In the genomic region with DNA sequence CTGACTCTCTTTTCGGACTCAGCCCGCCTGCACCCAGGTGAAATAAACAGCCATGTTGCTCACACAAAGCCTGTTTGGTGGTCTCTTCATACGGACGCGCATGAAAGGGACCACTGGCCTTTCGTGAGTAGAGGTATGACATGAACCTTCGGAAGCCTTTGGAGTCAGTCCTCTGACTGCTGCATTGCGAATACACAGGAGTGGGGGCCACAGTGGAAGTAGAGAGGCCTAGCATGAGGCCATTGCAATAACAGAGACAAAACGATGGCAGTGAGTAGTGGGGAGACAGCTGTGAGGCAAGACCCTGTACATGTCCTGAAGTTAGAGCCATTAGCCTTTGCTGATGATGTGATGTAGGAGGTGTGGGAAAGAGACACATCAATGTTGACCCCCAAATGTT, we compare ENCODE assay signal across 23 cellular contexts.
"Had no signal": no experiment of that assay in that cellular context is flagged by ENCODE, and none has a peak within 500 bp of the region (broad histone marks: within the 10 kb centered on the region; RNA-seq: fewer than 3 reads in every experiment).

No MANE protein-coding gene starts in this region.

- DNase-seq: activated CD4-positive, alpha-beta memory T cell treated with anti-CD3 and anti-CD28 coated beads, Interleukin-2, amount 10 ng/mL, durations not matched to agents 7 days and 5 days; activated CD4-positive, alpha-beta T cell treated with anti-CD3 and anti-CD28 coated beads for 48 hours; activated CD4-positive, CD25-positive, alpha-beta regulatory T cell; activated CD8-positive, alpha-beta memory T cell treated with anti-CD3 and anti-CD28 coated beads, Interleukin-2, amount 10 ng/mL, durations not matched to agents 7 days and 5 days; activated naive CD4-positive, alpha-beta T cell treated with Interleukin-2 at 50 U/mL for 16 hours; activated naive CD8-positive, alpha-beta T cell treated with anti-CD3 and anti-CD28 coated beads, Interleukin-2, amount 10 ng/mL, durations not matched to agents 7 days and 5 days; activated T-cell treated with anti-CD3 and anti-CD28 coated beads, Interleukin-2, amount 50 U/mL, for 1 hour; central memory CD4-positive, alpha-beta T cell; heart left ventricle; occipital lobe; psoas muscle; right cardiac atrium; stimulated activated CD4-positive, alpha-beta T cell treated with anti-CD3 and anti-CD28 coated beads, Interleukin-2, amount 100 ng/mL, for 24 hours; stimulated activated naive CD8-positive, alpha-beta T cell treated with anti-CD3 and anti-CD28 coated beads, Interleukin-15, Interleukin-2, amounts not matched to agents 100 U/mL and 50 U/mL, for 24 hours; substantia nigra; T-helper 1 cell; T-helper 9 cell; tibial artery had no signal

- H3K36me3 ChIP-seq: gastroesophageal sphincter, heart left ventricle, tibial artery had no signal

- H3K9me3 Mint-ChIP-seq: activated CD4-positive, alpha-beta memory T cell treated with anti-CD3 and anti-CD28 coated beads, Interleukin-2, amount 10 ng/mL, durations not matched to agents 7 days and 5 days; activated naive CD8-positive, alpha-beta T cell treated with anti-CD3 and anti-CD28 coated beads, Interleukin-2, amount 10 ng/mL, durations not matched to agents 7 days and 5 days; activated T-helper 2 cell treated with anti-CD3 and anti-CD28 coated beads, Interferon-gamma antibody, Interleukin-2, Interleukin-4, amounts not matched to agents 10 μg/mL and 5 μg/mL and 100 μg/mL, durations not matched to agents 14 hours and 24 hours and 36 hours had no signal

- H3K4me3 ChIP-seq: coronary artery, gastroesophageal sphincter, heart left ventricle, psoas muscle, tibial artery had no signal

- H3K27ac ChIP-seq: coronary artery, gastroesophageal sphincter, heart left ventricle, psoas muscle, tibial artery had no signal

- H3K36me3 Mint-ChIP-seq: activated CD8-positive, alpha-beta memory T cell treated with anti-CD3 and anti-CD28 coated beads, Interleukin-2, amount 10 ng/mL, durations not matched to agents 7 days and 5 days; activated naive CD8-positive, alpha-beta T cell treated with anti-CD3 and anti-CD28 coated beads, Interleukin-2, amount 10 ng/mL, durations not matched to agents 7 days and 5 days had no signal

- H3K27me3 ChIP-seq: gastroesophageal sphincter, heart left ventricle, tibial artery had no signal

- H3K4me1 Mint-ChIP-seq: activated CD4-positive, alpha-beta memory T cell treated with anti-CD3 and anti-CD28 coated beads, Interleukin-2, amount 10 ng/mL, durations not matched to agents 7 days and 5 days; activated CD8-positive, alpha-beta memory T cell treated with anti-CD3 and anti-CD28 coated beads, Interleukin-2, amount 10 ng/mL, durations not matched to agents 7 days and 5 days; activated naive CD8-positive, alpha-beta T cell treated with anti-CD3 and anti-CD28 coated beads, Interleukin-2, amount 10 ng/mL, durations not matched to agents 7 days and 5 days; brain; mesothelial cell of epicardium had no signal

- H3K4me3 Mint-ChIP-seq: activated CD4-positive, alpha-beta memory T cell treated with anti-CD3 and anti-CD28 coated beads, Interleukin-2, amount 10 ng/mL, durations not matched to agents 7 days and 5 days; activated CD8-positive, alpha-beta memory T cell treated with anti-CD3 and anti-CD28 coated beads, Interleukin-2, amount 10 ng/mL, durations not matched to agents 7 days and 5 days; activated naive CD8-positive, alpha-beta T cell treated with anti-CD3 and anti-CD28 coated beads, Interleukin-2, amount 10 ng/mL, durations not matched to agents 7 days and 5 days; brain; mesothelial cell of epicardium had no signal

- H3K9me3 ChIP-seq: gastroesophageal sphincter, heart left ventricle, psoas muscle, tibial artery had no signal

- H3K27ac Mint-ChIP-seq: activated CD4-positive, alpha-beta memory T cell treated with anti-CD3 and anti-CD28 coated beads, Interleukin-2, amount 10 ng/mL, durations not matched to agents 7 days and 5 days; activated CD8-positive, alpha-beta memory T cell treated with anti-CD3 and anti-CD28 coated beads, Interleukin-2, amount 10 ng/mL, durations not matched to agents 7 days and 5 days; activated naive CD8-positive, alpha-beta T cell treated with anti-CD3 and anti-CD28 coated beads, Interleukin-2, amount 10 ng/mL, durations not matched to agents 7 days and 5 days; activated T-helper 2 cell treated with anti-CD3 and anti-CD28 coated beads, Interferon-gamma antibody, Interleukin-2, Interleukin-4, amounts not matched to agents 10 μg/mL and 5 μg/mL and 100 μg/mL, durations not matched to agents 14 hours and 24 hours and 36 hours; mesothelial cell of epicardium had no signal

- ATAC-seq: activated CD8-positive, alpha-beta memory T cell treated with anti-CD3 and anti-CD28 coated beads, Interleukin-2, amount 10 ng/mL, durations not matched to agents 7 days and 5 days; gastroesophageal sphincter; heart left ventricle; psoas muscle; right cardiac atrium; stimulated activated naive CD8-positive, alpha-beta T cell treated with anti-CD3 and anti-CD28 coated beads, Interleukin-15, Interleukin-2, amounts not matched to agents 100 U/mL and 50 U/mL, for 24 hours had no signal

- H3K4me1 ChIP-seq: gastroesophageal sphincter, heart left ventricle, psoas muscle, tibial artery had no signal

- H3K27me3 Mint-ChIP-seq: activated CD4-positive, alpha-beta memory T cell treated with anti-CD3 and anti-CD28 coated beads, Interleukin-2, amount 10 ng/mL, durations not matched to agents 7 days and 5 days; activated CD8-positive, alpha-beta memory T cell treated with anti-CD3 and anti-CD28 coated beads, Interleukin-2, amount 10 ng/mL, durations not matched to agents 7 days and 5 days had no signal
